Comparison of ENCODE assay signal across 10 cellular contexts in the genomic region with DNA sequence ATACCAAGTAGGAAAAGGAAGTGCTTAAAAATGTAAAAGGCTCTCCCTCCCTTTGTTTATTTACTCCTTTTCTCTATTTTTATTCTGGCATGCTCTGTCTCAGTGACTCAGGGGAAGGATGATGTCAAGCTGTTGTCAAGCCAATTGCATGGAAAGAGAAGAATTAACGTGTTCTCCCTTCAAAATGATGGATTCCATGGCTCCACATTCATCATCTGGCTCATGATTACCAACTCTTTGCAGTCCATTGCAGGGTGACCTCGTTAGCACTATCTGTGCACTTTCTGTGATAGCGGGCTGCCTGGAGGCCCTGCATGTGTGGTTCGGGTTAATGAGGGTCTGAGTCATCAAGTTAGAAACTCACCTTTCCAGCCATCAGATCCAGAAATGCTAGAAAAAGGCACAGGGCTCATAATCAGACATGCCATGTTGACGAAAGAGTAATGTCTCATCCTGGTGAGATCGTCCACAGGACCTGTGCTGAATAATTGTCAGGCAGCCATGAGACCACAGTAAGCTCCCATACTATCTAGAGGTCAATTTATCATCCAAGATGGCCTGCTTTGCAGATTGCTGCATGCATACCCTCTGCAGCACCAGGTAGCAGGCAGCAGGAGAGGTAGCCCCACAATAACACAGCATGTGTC.
A peak's percentile ranks its signal among the peaks of the same experiment; 100 is the strongest.
DNase-seq lines count a peak whose midpoint lies in the region; ATAC-seq and TF ChIP-seq lines count a peak whose summit lies in the region.
"Had no signal": no experiment of that assay in that cellular context is flagged by ENCODE, and none has a peak within 500 bp of the region (broad histone marks: within the 10 kb centered on the region; RNA-seq: fewer than 3 reads in every experiment).

No MANE protein-coding gene starts in this region.

- H4K5ac ChIP-seq in H9 (ENCODE audit: insufficient read length, low read depth, low read length) = no peak overlapping the region

- no peak overlapping the region for H3T11ph ChIP-seq in H9 (ENCODE audit: low read length)

- TF ChIP-seq CTCF in H9 (conservative IDR thresholded peaks at IDR 0.05) = no peak

- no peak overlapping the region for H3K4me3 Mint-ChIP-seq in H9
- H3K4me3 Mint-ChIP-seq: activated CD4-positive, alpha-beta memory T cell treated with anti-CD3 and anti-CD28 coated beads for 36 hours had no signal

- H2BK15ac ChIP-seq in H9 (ENCODE audit: low read depth, low read length) = no peak overlapping the region

- H3K4me2 ChIP-seq in H9 (ENCODE audit: insufficient read depth, insufficient read length, low read length) = peak overlapping the region; percentile 1

- no peak overlapping the region for H3K23ac ChIP-seq in H9 (ENCODE audit: insufficient read length, low read depth, low read length)

- no peak overlapping the region for H2BK5ac ChIP-seq in H9 (ENCODE audit: insufficient read length, low read length)

- H3K4me1 Mint-ChIP-seq in H9 = peaks cover 30 to 32% of the 10 kb centered on the region in 2 experiments

- no peak overlapping the region for H2BK12ac ChIP-seq in H9 (ENCODE audit: insufficient read length, low read depth, low read length)

- no peaks in the 10 kb centered on the region for H3K27me3 Mint-ChIP-seq in H9 (ENCODE audit: low read depth)
- H3K27me3 Mint-ChIP-seq: activated CD4-positive, alpha-beta memory T cell treated with anti-CD3 and anti-CD28 coated beads for 36 hours had no signal

- H4K8ac ChIP-seq in H9 (replicated peaks; ENCODE audit: insufficient read length, low read depth, low read length) = no peak overlapping the region

- no peak overlapping the region for H3K56ac ChIP-seq in H9 (ENCODE audit: insufficient read length, low read depth, low read length)

- no peak overlapping the region for H2AK5ac ChIP-seq in H9 (ENCODE audit: insufficient read length, low read length)

- no peaks in the 10 kb centered on the region for H4K20me1 ChIP-seq in H9 (ENCODE audit: control insufficient read depth, insufficient read depth, insufficient read length)

- ATAC-seq in stimulated activated naive CD8-positive, alpha-beta T cell treated with anti-CD3 and anti-CD28 coated beads, Interleukin-15, Interleukin-2, amounts not matched to agents 100 U/mL and 50 U/mL, for 24 hours = peak; percentile 68

- H3K27ac Mint-ChIP-seq in H9 = peak overlapping the region in 2 of 3 experiments; percentile 12 to 76; a peak in 5 of 7 replicates
- H3K27ac Mint-ChIP-seq: activated CD4-positive, alpha-beta memory T cell treated with anti-CD3 and anti-CD28 coated beads for 36 hours had no signal

- H3K9ac ChIP-seq in H9 (ENCODE audit: extremely low read depth, insufficient read length, low read length) = no peak overlapping the region

- H3K18ac ChIP-seq in H9 (ENCODE audit: insufficient read length, low read depth, low read length) = no peak overlapping the region

- H3K9me3 ChIP-seq in H9 (ENCODE audit: control insufficient read depth, low read depth, low read length) = no peaks in the 10 kb centered on the region

- H2BK120ac ChIP-seq in H9 (ENCODE audit: low read depth, low read length, poor library complexity, severe bottlenecking) = no peak overlapping the region

- peaks cover 3% of the 10 kb centered on the region; the same call in 1 of the 2 replicates for H3K4me1 ChIP-seq in H9 (ENCODE audit: insufficient read depth, low read length)

- H2AFZ ChIP-seq in H9 (ENCODE audit: low read length) = no peak overlapping the region

- no peaks in the 10 kb centered on the region; a peak in 1 of 5 replicates for H3K9me3 Mint-ChIP-seq in H9
- H3K9me3 Mint-ChIP-seq: activated CD4-positive, alpha-beta memory T cell treated with anti-CD3 and anti-CD28 coated beads for 36 hours had no signal

- H3K14ac ChIP-seq in H9 (ENCODE audit: insufficient read depth, low read length) = no peak overlapping the region

- H3K79me1 ChIP-seq in H9 (ENCODE audit: insufficient read depth, low read depth, low read length, poor library complexity, severe bottlenecking) = no peaks in the 10 kb centered on the region

- no peaks in the 10 kb centered on the region for H3K79me2 ChIP-seq in H9 (ENCODE audit: insufficient read depth, low read length)

- peak overlapping the region; percentile 5 for H3K27ac ChIP-seq in H9 (ENCODE audit: insufficient read length, low read depth, low read length)

- H3K27me3 ChIP-seq in H9 (ENCODE audit: insufficient read depth, low read length) = no peaks in the 10 kb centered on the region

- H3K23me2 ChIP-seq in H9 (ENCODE audit: insufficient read length, low read depth, low read length, poor library complexity, severe bottlenecking) = no peaks in the 10 kb centered on the region

- no peak overlapping the region for H2BK20ac ChIP-seq in H9 (ENCODE audit: low read depth, low read length, poor library complexity, severe bottlenecking)

- no CpG with 5 or more reads among the region's 6 CpGs for WGBS in H9 (ENCODE audit: extremely low coverage, insufficient read length, low lambda C conversion rate)

- H4K91ac ChIP-seq in H9 (ENCODE audit: insufficient read length, low read depth, low read length) = no peak overlapping the region

- no peak for DNase-seq in H9
- DNase-seq in T1000 (lab: John Stamatoyannopoulos, UW) = peak; percentile 67
- peak; percentile 13 for DNase-seq in foreskin melanocyte
- DNase-seq in stimulated activated naive CD8-positive, alpha-beta T cell treated with anti-CD3 and anti-CD28 coated beads, Interleukin-15, Interleukin-2, amounts not matched to agents 100 U/mL and 50 U/mL, for 24 hours = no peak
- no peak for DNase-seq in activated CD4-positive, alpha-beta T cell treated with anti-CD3 and anti-CD28 coated beads, Interleukin-2, amount 50 U/mL, for 1 hour
- no peak for DNase-seq in activated CD4-positive, alpha-beta T cell treated with anti-CD3 and anti-CD28 coated beads, Interleukin-2, amount 50 U/mL, for 48 hours
- DNase-seq in NCI-H446 treated with DMSO at 0.1 percent for 48 hours (lab: John Stamatoyannopoulos, UW) = no peak
- DNase-seq: activated CD4-positive, alpha-beta memory T cell treated with anti-CD3 and anti-CD28 coated beads for 36 hours; hypothalamus; occipital lobe had no signal

- H3K4ac ChIP-seq in H9 (ENCODE audit: low read depth, low read length) = no peak overlapping the region

- H3K36me3 Mint-ChIP-seq in H9 (ENCODE audit: insufficient read depth in 1 of 3, low read depth in 3 of 3) = no peaks in the 10 kb centered on the region
- H3K36me3 Mint-ChIP-seq: activated CD4-positive, alpha-beta memory T cell treated with anti-CD3 and anti-CD28 coated beads for 36 hours had no signal

Comparison
In these comparisons a context has a peak if more than half of its experiments do, and no peak if none do; other contexts are left out.
1. DNase-seq: peak in T1000 (single experiment) and foreskin melanocyte (single experiment); none in H9 (single experiment), stimulated activated naive CD8-positive, alpha-beta T cell treated with anti-CD3 and anti-CD28 coated beads, Interleukin-15, Interleukin-2, amounts not matched to agents 100 U/mL and 50 U/mL, for 24 hours (single experiment), activated CD4-positive, alpha-beta T cell treated with anti-CD3 and anti-CD28 coated beads, Interleukin-2, amount 50 U/mL, for 1 hour (single experiment), activated CD4-positive, alpha-beta T cell treated with anti-CD3 and anti-CD28 coated beads, Interleukin-2, amount 50 U/mL, for 48 hours (0 of 2) and NCI-H446 treated with DMSO at 0.1 percent for 48 hours (single experiment).